Comparison of ENCODE assay signal across 19 cellular contexts in genomic region chr2:125313806-125314205, GRCh38.
DNase-seq lines count a peak whose midpoint lies in the region; ATAC-seq and TF ChIP-seq lines count a peak whose summit lies in the region.
"Had no signal": no experiment of that assay in that cellular context is flagged by ENCODE, and none has a peak within 500 bp of the region (broad histone marks: within the 10 kb centered on the region; RNA-seq: fewer than 3 reads in every experiment).

No MANE protein-coding gene starts in this region.

- H3K9ac ChIP-seq in neuronal stem cell (ENCODE audit: low read depth, low read length, poor library complexity) = no peak overlapping the region
- no peak overlapping the region for H3K9ac ChIP-seq in Karpas-422 (ENCODE audit: low read length)
- H3K9ac ChIP-seq: SK-N-SH had no signal

- no peak overlapping the region for H2AK5ac ChIP-seq in neuronal stem cell (ENCODE audit: low read depth, low read length)

- TF ChIP-seq CTCF in GM12873 (IDR thresholded peaks at IDR 0.05; ENCODE audit: insufficient read depth, low read depth, low read length, missing control alignments) = peak; percentile 9

- peak overlapping the region; percentile 74 for H3K18ac ChIP-seq in neuronal stem cell (ENCODE audit: low read length)

- no peak overlapping the region for H2BK12ac ChIP-seq in neuronal stem cell (ENCODE audit: low read length)

- H2BK120ac ChIP-seq in neuronal stem cell (ENCODE audit: low read depth, low read length) = no peak overlapping the region

- no peaks in the 10 kb centered on the region for H3K9me2 ChIP-seq in Karpas-422 (replicated peaks; ENCODE audit: insufficient read depth, low read length)
- H3K9me2 ChIP-seq: SK-N-SH had no signal

- H3K27ac ChIP-seq in neuronal stem cell (replicated peaks; ENCODE audit: low read length) (no peak overlapping the region), Karpas-422 (ENCODE audit: low read length) (no peak overlapping the region)
- H3K27ac ChIP-seq: brain microvascular endothelial cell had no signal

- WGBS in neuronal stem cell (ENCODE audit: extremely low coverage in 2 of 2, insufficient read length in 2 of 2, insufficient replicate concordance in 1 of 2), 2 donors = no CpG with 5 or more reads among the region's 1 CpG

- DNase-seq in neuronal stem cell (ENCODE audit: low spot score) (no peak), Karpas-422 (no peak), kidney tubule cell (ENCODE audit: low spot score) (no peak), hepatic stellate cell (ENCODE audit: low spot score) (no peak)
- DNase-seq: activated CD4-positive, alpha-beta T cell treated with anti-CD3 and anti-CD28 coated beads, Interleukin-2, amount 50 U/mL, for 48 hours; activated effector memory CD4-positive, alpha-beta T cell treated with Interleukin-2 at 50 U/mL for 16 hours; brain microvascular endothelial cell; CD8-positive, alpha-beta T cell; head of caudate nucleus; naive B cell; NCI-H1930; NCI-H510A; RPMI8226; SK-N-SH; stimulated activated CD4-positive, alpha-beta T cell treated with anti-CD3 and anti-CD28 coated beads, Interleukin-2, amount 100 ng/mL, for 24 hours; trophoblast cell had no signal

- H4K8ac ChIP-seq in neuronal stem cell (ENCODE audit: low read depth, low read length) = no peak overlapping the region

- ATAC-seq in HG02798 (IDR thresholded peaks at IDR 0.05; ENCODE audit: poor library complexity, unreplicated experiment) (peak; percentile 35), esophagus mucosa (peak; percentile 33)
- ATAC-seq: CD8-positive, alpha-beta T cell had no signal

- H3K23ac ChIP-seq in neuronal stem cell (ENCODE audit: low read depth, low read length, poor library complexity) = peak overlapping the region; percentile 90

- H3K36me3 ChIP-seq in neuronal stem cell (replicated peaks in 1 of 2; ENCODE audit: control insufficient read depth in 2 of 2, insufficient read depth in 2 of 2, low read length in 2 of 2) = no peaks in the 10 kb centered on the region
- H3K36me3 ChIP-seq in Karpas-422 (ENCODE audit: insufficient read depth, low read length) = no peaks in the 10 kb centered on the region
- H3K36me3 ChIP-seq: brain microvascular endothelial cell had no signal

- no peak overlapping the region for H3K4ac ChIP-seq in neuronal stem cell (ENCODE audit: low read length)

- H3K4me1 ChIP-seq in neuronal stem cell (ENCODE audit: control insufficient read depth in 2 of 2, insufficient read depth in 1 of 2, low read depth in 1 of 2, low read length in 2 of 2) = no peaks in the 10 kb centered on the region
- no peaks in the 10 kb centered on the region for H3K4me1 ChIP-seq in Karpas-422 (ENCODE audit: low read length)

- H3K9me3 ChIP-seq in neuronal stem cell (replicated peaks in 1 of 2; ENCODE audit: control insufficient read depth in 2 of 2, insufficient read depth in 1 of 2, low read depth in 1 of 2, low read length in 2 of 2) (peaks cover 0 to 2% of the 10 kb centered on the region in 2 donors), Karpas-422 (ENCODE audit: low read length) (no peaks in the 10 kb centered on the region)
- H3K9me3 ChIP-seq: SK-N-SH had no signal

- no peaks in the 10 kb centered on the region for H3K79me1 ChIP-seq in neuronal stem cell (ENCODE audit: low read depth, low read length)

- no peak overlapping the region for H3K14ac ChIP-seq in neuronal stem cell (ENCODE audit: low read length)

- no peaks in the 10 kb centered on the region for H3K27me3 ChIP-seq in neuronal stem cell (ENCODE audit: control insufficient read depth in 3 of 3, insufficient read depth in 3 of 3, low read depth in 1 of 3, low read length in 3 of 3)
- H3K27me3 ChIP-seq in Karpas-422 (ENCODE audit: low read length) = no peaks in the 10 kb centered on the region
- H3K27me3 ChIP-seq: brain microvascular endothelial cell had no signal

- H3K4me2 ChIP-seq in neuronal stem cell (ENCODE audit: insufficient read depth, low read length, poor library complexity, severe bottlenecking) (no peak overlapping the region), Karpas-422 (ENCODE audit: low read depth, low read length, poor library complexity, severe bottlenecking) (no peak overlapping the region)
- H3K4me2 ChIP-seq: SK-N-SH had no signal

- no peaks in the 10 kb centered on the region for H4K20me1 ChIP-seq in Karpas-422 (ENCODE audit: insufficient read depth, low read depth, low read length)

- H3K4me3 ChIP-seq in neuronal stem cell (ENCODE audit: low read length in 2 of 2) (no peak overlapping the region), Karpas-422 (ENCODE audit: low read length) (no peak overlapping the region)

- no peaks in the 10 kb centered on the region for H3K79me2 ChIP-seq in Karpas-422 (ENCODE audit: low read length)

- H4K91ac ChIP-seq in neuronal stem cell (ENCODE audit: low read depth, low read length, poor library complexity) = no peak overlapping the region

- no peak overlapping the region for H2BK5ac ChIP-seq in neuronal stem cell (ENCODE audit: low read length)

- H2AFZ ChIP-seq in neuronal stem cell (ENCODE audit: low read length) (no peak overlapping the region), Karpas-422 (ENCODE audit: low read length) (no peak overlapping the region)

- H2BK15ac ChIP-seq in neuronal stem cell (ENCODE audit: low read length) = no peak overlapping the region
